8 cellular contexts compared by ENCODE assay signal in the genomic region with DNA sequence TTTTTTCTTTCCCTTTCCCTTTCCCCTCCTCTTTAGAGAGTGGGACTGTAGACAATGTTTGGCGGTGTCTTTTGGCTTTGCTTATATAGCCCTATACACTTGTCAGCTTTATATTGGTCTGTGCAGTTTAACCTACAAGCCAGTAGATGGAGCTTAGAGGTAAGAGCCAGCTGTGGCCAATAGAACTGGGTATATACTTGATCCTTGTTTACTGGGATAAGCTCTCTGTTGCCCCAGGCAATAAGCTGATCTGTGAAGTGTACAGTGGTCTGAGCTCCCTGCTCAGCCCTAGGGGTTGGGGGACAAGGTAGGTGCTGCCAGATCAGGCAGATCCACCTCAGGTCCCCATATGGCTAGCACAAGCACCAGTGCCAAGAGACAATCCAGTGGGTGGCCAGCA.
A peak's percentile ranks its signal among the peaks of the same experiment; 100 is the strongest.
DNase-seq lines count a peak whose midpoint lies in the region; ATAC-seq and TF ChIP-seq lines count a peak whose summit lies in the region.

No MANE protein-coding gene starts in this region.

- ATAC-seq in GM21529 (IDR thresholded peaks at IDR 0.05; ENCODE audit: unreplicated experiment) (no peak), GM21423 (IDR thresholded peaks at IDR 0.05; ENCODE audit: unreplicated experiment) (no peak)

- H3K23ac ChIP-seq in H9 (ENCODE audit: insufficient read length, low read depth, low read length): no peak overlapping the region

- H3K14ac ChIP-seq in H9 (ENCODE audit: insufficient read depth, low read length): no peak overlapping the region

- H3K4me1 Mint-ChIP-seq in H9 (0 out of 4 replicates have a peak, but pooled peaks cover 0 to 3% of the 10 kb centered on the region in 2 experiments), osteocyte (ENCODE audit: unreplicated experiment) (no peaks in the 10 kb centered on the region)

- no peak overlapping the region for H2AK5ac ChIP-seq in H9 (ENCODE audit: insufficient read length, low read length)

- H2BK20ac ChIP-seq in H9 (ENCODE audit: low read depth, low read length, poor library complexity, severe bottlenecking): no peak overlapping the region

- H4K8ac ChIP-seq in H9 (replicated peaks; ENCODE audit: insufficient read length, low read depth, low read length): no peak overlapping the region

- H4K91ac ChIP-seq in H9 (ENCODE audit: insufficient read length, low read depth, low read length): no peak overlapping the region

- H2BK5ac ChIP-seq in H9 (ENCODE audit: insufficient read length, low read length): no peak overlapping the region

- H4K20me1 ChIP-seq in H9 (ENCODE audit: control insufficient read depth, insufficient read depth, insufficient read length): no peaks in the 10 kb centered on the region

- H3K79me2 ChIP-seq in H9 (ENCODE audit: insufficient read depth, low read length): no peaks in the 10 kb centered on the region

- no peaks in the 10 kb centered on the region for H3K23me2 ChIP-seq in H9 (ENCODE audit: insufficient read length, low read depth, low read length, poor library complexity, severe bottlenecking)

- no peaks in the 10 kb centered on the region for H3K9me3 ChIP-seq in H9 (ENCODE audit: control insufficient read depth, low read depth, low read length)

- no peak overlapping the region for H2BK15ac ChIP-seq in H9 (ENCODE audit: low read depth, low read length)

- no peak overlapping the region for H2AFZ ChIP-seq in H9 (ENCODE audit: low read length)

- no peak overlapping the region for H3K18ac ChIP-seq in H9 (ENCODE audit: insufficient read length, low read depth, low read length)

- H3K27ac Mint-ChIP-seq in H9: peak overlapping the region in 1 of 3 experiments; percentile 66; a peak in 2 of 7 replicates
- H3K27ac Mint-ChIP-seq in osteocyte (ENCODE audit: unreplicated experiment): no peak overlapping the region

- H3K9ac ChIP-seq in H9 (ENCODE audit: extremely low read depth, insufficient read length, low read length): no peak overlapping the region

- H3K4me3 Mint-ChIP-seq in H9 (no peak overlapping the region), osteocyte (ENCODE audit: unreplicated experiment) (no peak overlapping the region)

- H3K79me1 ChIP-seq in H9 (ENCODE audit: insufficient read depth, low read depth, low read length, poor library complexity, severe bottlenecking): no peaks in the 10 kb centered on the region

- no peak overlapping the region for H3K4ac ChIP-seq in H9 (ENCODE audit: low read depth, low read length)

- H3K9me3 Mint-ChIP-seq in H9 (no peaks in the 10 kb centered on the region), osteocyte (ENCODE audit: unreplicated experiment) (peaks cover 4% of the 10 kb centered on the region)

- no peak overlapping the region for H4K5ac ChIP-seq in H9 (ENCODE audit: insufficient read length, low read depth, low read length)

- no peak overlapping the region for H3K4me2 ChIP-seq in H9 (ENCODE audit: insufficient read depth, insufficient read length, low read length)

- H3K27me3 ChIP-seq in H9 (ENCODE audit: insufficient read depth, low read length): no peaks in the 10 kb centered on the region

- no peak overlapping the region for H2BK120ac ChIP-seq in H9 (ENCODE audit: low read depth, low read length, poor library complexity, severe bottlenecking)

- DNase-seq in H9: peak; percentile 52
- DNase-seq in NCI-H510A (lab: John Stamatoyannopoulos, UW): peak; percentile 37
- DNase-seq in dermis blood vessel endothelial cell: peak; percentile 41
- no peak for DNase-seq in osteocyte (ENCODE audit: extremely low spot score, unreplicated experiment)
- no peak for DNase-seq in NCI-H1930 (lab: John Stamatoyannopoulos, UW)
- DNase-seq in foreskin melanocyte: no peak

- no peak overlapping the region for H3K56ac ChIP-seq in H9 (ENCODE audit: insufficient read length, low read depth, low read length)

- no peak overlapping the region for H3T11ph ChIP-seq in H9 (ENCODE audit: low read length)

- H3K27ac ChIP-seq in H9 (ENCODE audit: insufficient read length, low read depth, low read length): no peak overlapping the region

- H3K27me3 Mint-ChIP-seq in H9 (ENCODE audit: low read depth): no peaks in the 10 kb centered on the region
- no peaks in the 10 kb centered on the region for H3K27me3 Mint-ChIP-seq in osteocyte (ENCODE audit: unreplicated experiment)

- no peaks in the 10 kb centered on the region for H3K4me1 ChIP-seq in H9 (ENCODE audit: insufficient read depth, low read length)

- no CpG with 5 or more reads among the region's 1 CpG for WGBS in H9 (ENCODE audit: extremely low coverage, insufficient read length, low lambda C conversion rate)

- H3K36me3 Mint-ChIP-seq in H9 (ENCODE audit: insufficient read depth in 1 of 3, low read depth in 3 of 3) (no peaks in the 10 kb centered on the region; a peak in 1 of 7 replicates), osteocyte (ENCODE audit: unreplicated experiment) (no peaks in the 10 kb centered on the region)

- TF ChIP-seq CTCF in H9 (conservative IDR thresholded peaks at IDR 0.05) (peak; percentile 71), osteocyte (IDR thresholded peaks at IDR 0.05) (peak; percentile 40)

- no peak overlapping the region for H2BK12ac ChIP-seq in H9 (ENCODE audit: insufficient read length, low read depth, low read length)

Comparison
In these comparisons a context has a peak if more than half of its experiments do, and no peak if none do; other contexts are left out.
1. DNase-seq: peak in H9 (single experiment), NCI-H510A (single experiment) and dermis blood vessel endothelial cell (single experiment); none in osteocyte (single experiment), NCI-H1930 (0 of 2) and foreskin melanocyte (single experiment).